8 cellular contexts compared by ENCODE assay signal in the genomic region with DNA sequence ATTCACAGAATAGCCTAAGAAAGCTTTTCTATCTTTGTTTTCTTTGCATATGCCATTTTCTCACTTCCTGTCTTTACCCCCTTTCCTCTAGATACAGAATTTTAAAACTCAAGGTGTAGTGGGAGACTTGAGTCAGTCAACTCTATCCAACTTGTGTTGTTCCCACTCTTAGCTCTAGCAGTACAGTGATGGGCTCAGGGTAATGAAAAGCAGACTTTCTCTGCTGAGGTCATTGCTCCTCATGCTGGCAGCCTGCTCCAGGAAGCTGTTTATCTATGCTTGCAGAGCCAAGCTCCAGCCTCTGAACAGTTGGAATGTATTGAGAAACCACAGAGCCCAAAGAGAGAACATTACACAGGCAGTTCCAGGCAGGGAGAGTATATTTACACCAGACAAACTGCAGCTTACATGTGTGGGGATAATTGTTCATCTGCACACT.
DNase-seq lines count a peak whose midpoint lies in the region; TF ChIP-seq lines count a peak whose summit lies in the region.

No MANE protein-coding gene starts in this region.

- TF ChIP-seq CTCF in type B pancreatic cell (conservative IDR thresholded peaks at IDR 0.05): no peak

- H3K27me3 Mint-ChIP-seq in type B pancreatic cell: no peaks in the 10 kb centered on the region

- H3K27ac Mint-ChIP-seq in type B pancreatic cell: peak overlapping the region; percentile 31

- no peaks in the 10 kb centered on the region for H3K9me3 Mint-ChIP-seq in type B pancreatic cell

- peaks cover 9% of the 10 kb centered on the region for H3K36me3 Mint-ChIP-seq in type B pancreatic cell

- H3K4me1 Mint-ChIP-seq in type B pancreatic cell (ENCODE audit: unreplicated experiment): peaks cover 56% of the 10 kb centered on the region

- H3K4me3 Mint-ChIP-seq in type B pancreatic cell: no peak overlapping the region

- DNase-seq in SIG-M5 treated with dmso at 0.1 percent for 504 hours (lab: John Stamatoyannopoulos, UW; ENCODE audit: unreplicated experiment): peak; percentile 67
- no peak for DNase-seq in SIG-M5 (lab: John Stamatoyannopoulos, UW)
- peak; percentile 53 for DNase-seq in NCI-H774 (lab: John Stamatoyannopoulos, UW)
- DNase-seq in cerebellar nuclear complex (lab: John Stamatoyannopoulos, UW): peak; percentile 46 to 75
- DNase-seq in left kidney (ENCODE audit: low read depth, low spot score): peak; percentile 66
- DNase-seq in type B pancreatic cell (ENCODE audit: extremely low spot score, unreplicated experiment): no peak
- DNase-seq in activated naive CD4-positive, alpha-beta T cell (lab: John Stamatoyannopoulos, UW): no peak
- no peak for DNase-seq in activated CD4-positive, CD25-positive, alpha-beta regulatory T cell (lab: John Stamatoyannopoulos, UW)

Comparison
In these comparisons a context has a peak if more than half of its experiments do, and no peak if none do; other contexts are left out.
1. DNase-seq: peak in SIG-M5 treated with dmso at 0.1 percent for 504 hours (single experiment), NCI-H774 (single experiment), cerebellar nuclear complex (2 of 2) and left kidney (single experiment); none in SIG-M5 (single experiment), type B pancreatic cell (single experiment), activated naive CD4-positive, alpha-beta T cell (0 of 4) and activated CD4-positive, CD25-positive, alpha-beta regulatory T cell (0 of 4).